Comparison of ENCODE assay signal across 6 cellular contexts in genomic region chr5:114844711-114845110, GRCh38.
A peak's percentile ranks its signal among the peaks of the same experiment; 100 is the strongest.
DNase-seq lines count a peak whose midpoint lies in the region; ATAC-seq and TF ChIP-seq lines count a peak whose summit lies in the region.
"Not testable (repeated sequence)": the region's sequence is repeated elsewhere in the genome, so short reads cannot be mapped to it uniquely, and the experiment has no call there.

No MANE protein-coding gene starts in this region.

- intact Hi-C loops in PC-9 (cut with micrococcal nuclease; ENCODE audit: unreplicated experiment): not testable (repeated sequence)

- not testable (repeated sequence) for H3K27me3 Mint-ChIP-seq in GM23338 (ENCODE audit: insufficient read depth, low read depth, poor library complexity); chondrocyte (ENCODE audit: low read depth)

- not testable (repeated sequence) for H3K4me2 ChIP-seq in GM23338
- H3K4me2 ChIP-seq in PC-9: peak overlapping the region; percentile 28

- not testable (repeated sequence) for H3K36me3 ChIP-seq in GM23338 (ENCODE audit: insufficient read depth); PC-9 (ENCODE audit: low read depth)

- peaks cover 53% of the 10 kb centered on the region for H3K9me3 Mint-ChIP-seq in GM23338
- peaks cover 34% of the 10 kb centered on the region for H3K9me3 Mint-ChIP-seq in chondrocyte (ENCODE audit: low read depth)

- H4K20me1 ChIP-seq in GM23338 (replicated peaks; ENCODE audit: insufficient read depth); PC-9 (ENCODE audit: insufficient read depth): not testable (repeated sequence)

- not testable (repeated sequence) for BruUV-seq in PC-9 (replicated peaks; lab: Mats Ljungman, UMichigan)

- not testable (repeated sequence) for H3K27ac ChIP-seq in GM23338 (ENCODE audit: low read depth); PC-9

- not testable (repeated sequence) for H3K4me3 ChIP-seq in GM23338; Jurkat, Clone E6-1 (ENCODE audit: low read length); PC-9

- CTCF ChIA-PET in PC-9 (lab: Charles Lee): not testable (repeated sequence)

- H3K4me1 Mint-ChIP-seq in GM23338; chondrocyte (ENCODE audit: low read depth): not testable (repeated sequence)

- not testable (repeated sequence) for TF ChIP-seq CTCF in GM23338 (conservative IDR thresholded peaks at IDR 0.05; ENCODE audit: low read depth in 2 of 2); PC-9 (conservative IDR thresholded peaks at IDR 0.05); chondrocyte (IDR thresholded peaks at IDR 0.05)

- POLR2A ChIA-PET in PC-9 (lab: Charles Lee; ENCODE audit: unreplicated experiment): not testable (repeated sequence)

- H3K9me2 ChIP-seq in GM23338 (ENCODE audit: insufficient read depth); PC-9 (ENCODE audit: insufficient read depth): not testable (repeated sequence)

- H3K36me3 Mint-ChIP-seq in GM23338 (ENCODE audit: low read depth): peaks cover 18% of the 10 kb centered on the region
- not testable (repeated sequence) for H3K36me3 Mint-ChIP-seq in chondrocyte (ENCODE audit: low read depth)

- H3K27me3 ChIP-seq in GM23338 (ENCODE audit: insufficient read depth); PC-9 (ENCODE audit: insufficient read depth, low read depth): not testable (repeated sequence)

- H3F3A ChIP-seq in GM23338 (replicated peaks; ENCODE audit: low read depth); PC-9 (ENCODE audit: insufficient read depth, low read depth): not testable (repeated sequence)

- DNase-seq in DMS53 (lab: John Stamatoyannopoulos, UW) (peak; percentile 4), GM23338 (ENCODE audit: low spot score) (peak; percentile 6), NCI-H69 (lab: John Stamatoyannopoulos, UW) (peak; percentile 43), chondrocyte (ENCODE audit: low spot score) (peak; percentile 59)
- DNase-seq in Jurkat, Clone E6-1 (ENCODE audit: low read depth, low spot score): peak; percentile 58
- not testable (repeated sequence) for DNase-seq in PC-9

- H2AFZ ChIP-seq in GM23338, PC-9: not testable (repeated sequence)

- not testable (repeated sequence) for H3K27ac Mint-ChIP-seq in GM23338; chondrocyte (ENCODE audit: unreplicated experiment)

- not testable (repeated sequence) for ATAC-seq in GM23338

- H3K79me2 ChIP-seq in GM23338 (replicated peaks; ENCODE audit: insufficient read depth); PC-9 (ENCODE audit: low read depth): not testable (repeated sequence)

- not testable (repeated sequence) for H3K9me3 ChIP-seq in PC-9 (ENCODE audit: insufficient read depth, low read depth)

- H3K4me3 Mint-ChIP-seq in GM23338; chondrocyte (ENCODE audit: unreplicated experiment): not testable (repeated sequence)

- H3K4me1 ChIP-seq in GM23338 (ENCODE audit: insufficient read depth); PC-9 (replicated peaks; ENCODE audit: insufficient read depth): not testable (repeated sequence)
